ENCODE assay signal across 13 cellular contexts in genomic region chr16:17275076-17275732, GRCh38.
DNase-seq lines count a peak whose midpoint lies in the region; ATAC-seq, FAIRE-seq and TF ChIP-seq lines count a peak whose summit lies in the region.
"Had no signal": no experiment of that assay in that cellular context is flagged by ENCODE, and none has a peak within 500 bp of the region (broad histone marks: within the 10 kb centered on the region; RNA-seq: fewer than 3 reads in every experiment).

No MANE protein-coding gene starts in this region.

- no peaks in the 10 kb centered on the region for H3K79me2 ChIP-seq in HCT116 (ENCODE audit: insufficient read depth, low read length)
- H3K79me2 ChIP-seq in HepG2 (ENCODE audit: insufficient read depth, low read length) = no peaks in the 10 kb centered on the region

- no peaks in the 10 kb centered on the region for H3K9me2 ChIP-seq in HCT116 (ENCODE audit: insufficient read depth)

- H2AFZ ChIP-seq in HCT116 (ENCODE audit: low read depth, low read length, poor library complexity, severe bottlenecking) (no peak overlapping the region), HepG2 (ENCODE audit: low read length) (no peak overlapping the region)

- TF ChIP-seq POLR2A in HCT116 (IDR thresholded peaks at IDR 0.05; ENCODE audit: borderline replicate concordance, extremely low read depth, insufficient read depth, insufficient read length) = no peak
- TF ChIP-seq POLR2A in HepG2 (IDR thresholded peaks at IDR 0.05; ENCODE audit: insufficient read depth in 1 of 2, low read depth in 2 of 2, low read length in 2 of 2) = no peak

- H3K36me3 ChIP-seq in CD8-positive, alpha-beta memory T cell (ENCODE audit: insufficient read depth, low read length) = no peaks in the 10 kb centered on the region
- H3K36me3 ChIP-seq in HCT116 (ENCODE audit: control insufficient read depth in 1 of 2, insufficient read depth in 2 of 2, low read length in 2 of 2) = no peaks in the 10 kb centered on the region
- no peaks in the 10 kb centered on the region for H3K36me3 ChIP-seq in HepG2 (replicated peaks in 1 of 2; ENCODE audit: control insufficient read depth in 1 of 2, insufficient read depth in 2 of 2, low read length in 2 of 2)
- no peaks in the 10 kb centered on the region for H3K36me3 ChIP-seq in brain microvascular endothelial cell (replicated peaks)
- H3K36me3 ChIP-seq: left lung, right atrium auricular region had no signal

- H3K9ac ChIP-seq in HCT116 (ENCODE audit: low read length) (no peak overlapping the region), HepG2 (ENCODE audit: insufficient read depth, low read depth, low read length) (no peak overlapping the region)

- 0% methylated on average over 4 of the region's 4 CpGs for WGBS in HepG2 (ENCODE audit: low lambda C conversion rate)

- no peak overlapping the region for H3K27ac ChIP-seq in CD8-positive, alpha-beta memory T cell (ENCODE audit: low read depth, low read length)
- H3K27ac ChIP-seq in HCT116 (ENCODE audit: low read depth, low read length) = no peak overlapping the region; the same call in none of the 2 replicates
- no peak overlapping the region for H3K27ac ChIP-seq in HepG2 (ENCODE audit: extremely low read length, insufficient read depth, low read length)
- H3K27ac ChIP-seq in brain microvascular endothelial cell = no peak overlapping the region
- H3K27ac ChIP-seq: left lung, right atrium auricular region had no signal

- peaks cover 0 to 3% (median 2%) of the 10 kb centered on the region in 3 donors for H3K36me3 Mint-ChIP-seq in CD8-positive, alpha-beta memory T cell
- no peaks in the 10 kb centered on the region for H3K36me3 Mint-ChIP-seq in activated CD4-positive, alpha-beta memory T cell treated with anti-CD3 and anti-CD28 coated beads for 36 hours

- no peaks in the 10 kb centered on the region for H3K27me3 Mint-ChIP-seq in CD8-positive, alpha-beta memory T cell
- no peaks in the 10 kb centered on the region for H3K27me3 Mint-ChIP-seq in activated CD4-positive, alpha-beta memory T cell treated with anti-CD3 and anti-CD28 coated beads for 36 hours

- CTCF ChIA-PET in CD8-positive, alpha-beta memory T cell (lab: Charles Lee) = interaction anchor here (0.7 kb wide), 1 partner anchor 11 kb away, joined by 3 read pairs; no protein-coding TSS in a partner anchor
- CTCF ChIA-PET in HCT116 (lab: Charles Lee) (no interaction called here), HepG2 (lab: Yijun Ruan, JAX; ENCODE audit: low intra/inter-chr PET ratio, low total read pairs) (no interaction called here)
- CTCF ChIA-PET in activated CD4-positive, alpha-beta memory T cell treated with anti-CD3 and anti-CD28 coated beads for 36 hours (lab: Charles Lee) = interaction anchor here (1.0 kb wide), 1 partner anchor 192 kb away, joined by 3 read pairs; no protein-coding TSS in a partner anchor

- no peak overlapping the region for H3K4me3 ChIP-seq in CD8-positive, alpha-beta memory T cell (ENCODE audit: low read length)
- H3K4me3 ChIP-seq in HCT116 (replicated peaks in 1 of 2; ENCODE audit: low read depth in 1 of 2, low read length in 2 of 2) (peak overlapping the region in 1 of 2 experiments; percentile 24; a peak in 1 of 4 replicates), HepG2 (replicated peaks in 1 of 3; ENCODE audit: insufficient read depth in 1 of 3, low read depth in 2 of 3, low read length in 3 of 3) (no peak overlapping the region), brain microvascular endothelial cell (ENCODE audit: low read depth, low read length) (no peak overlapping the region)
- H3K4me3 ChIP-seq: left lung, right atrium auricular region had no signal

- H3K9me3 Mint-ChIP-seq in CD8-positive, alpha-beta memory T cell = no peaks in the 10 kb centered on the region
- H3K9me3 Mint-ChIP-seq in activated CD4-positive, alpha-beta memory T cell treated with anti-CD3 and anti-CD28 coated beads for 36 hours = no peaks in the 10 kb centered on the region

- peaks cover 39 to 73% (median 66%) of the 10 kb centered on the region in 3 donors for H3K4me1 Mint-ChIP-seq in CD8-positive, alpha-beta memory T cell
- peaks cover 44% of the 10 kb centered on the region for H3K4me1 Mint-ChIP-seq in activated CD4-positive, alpha-beta memory T cell treated with anti-CD3 and anti-CD28 coated beads for 36 hours (ENCODE audit: low read depth)

- H3K4me1 ChIP-seq in CD8-positive, alpha-beta memory T cell (ENCODE audit: insufficient read depth, low read length) = peaks cover 11% of the 10 kb centered on the region
- H3K4me1 ChIP-seq in HCT116 (ENCODE audit: control insufficient read depth in 1 of 2, insufficient read depth in 2 of 2, low read length in 2 of 2) (peaks cover 26 to 40% of the 10 kb centered on the region in 2 experiments), HepG2 (ENCODE audit: insufficient read depth, low read length) (peaks cover 31% of the 10 kb centered on the region)

- no peaks in the 10 kb centered on the region for H3K27me3 ChIP-seq in CD8-positive, alpha-beta memory T cell (ENCODE audit: insufficient read depth, low read length, poor library complexity, severe bottlenecking)
- H3K27me3 ChIP-seq in HCT116 (ENCODE audit: insufficient read depth, low read length) (no peaks in the 10 kb centered on the region), HepG2 (ENCODE audit: control insufficient read depth in 1 of 2, insufficient read depth in 2 of 2, low read length in 2 of 2) (no peaks in the 10 kb centered on the region; a peak in 1 of 5 replicates), brain microvascular endothelial cell (replicated peaks) (no peaks in the 10 kb centered on the region)
- H3K27me3 ChIP-seq: left lung, right atrium auricular region had no signal

- ATAC-seq in HCT116 = peak; percentile 84
- peak; percentile 76 for ATAC-seq in HepG2
- no peak for ATAC-seq in GM18909 (IDR thresholded peaks at IDR 0.05; ENCODE audit: poor library complexity, unreplicated experiment)
- ATAC-seq: left lung had no signal

- H4K20me1 ChIP-seq in HCT116 (ENCODE audit: insufficient read depth) = no peaks in the 10 kb centered on the region
- no peaks in the 10 kb centered on the region for H4K20me1 ChIP-seq in HepG2 (ENCODE audit: insufficient read depth, low read length)

- BruUV-seq in HCT116 (replicated peaks; lab: Mats Ljungman, UMichigan) (TSS peak; percentile 93), HepG2 (replicated peaks; lab: Mats Ljungman, UMichigan) (no TSS peak)

- in situ Hi-C loops in HepG2 (cut with HindIII; ENCODE audit: extremely low pct_ligation_motif_present, low pct_unique_long_range_greater_than_20kb) (loop anchor here (10.0 kb wide), 1 partner anchor 190 kb away; no protein-coding TSS in a partner anchor), brain microvascular endothelial cell (cut with HindIII; ENCODE audit: low pct_ligation_motif_present, low sequenced_read_pairs) (no loop called here)

- peak overlapping the region in 5 of 8 donors; percentile 2 to 86 (median 52) for H3K27ac Mint-ChIP-seq in CD8-positive, alpha-beta memory T cell
- no peak overlapping the region for H3K27ac Mint-ChIP-seq in activated CD4-positive, alpha-beta memory T cell treated with anti-CD3 and anti-CD28 coated beads for 36 hours

- H3K9me3 ChIP-seq in CD8-positive, alpha-beta memory T cell (ENCODE audit: low read length) = no peaks in the 10 kb centered on the region
- H3K9me3 ChIP-seq in HCT116 (ENCODE audit: control insufficient read depth in 1 of 2, insufficient read depth in 1 of 2, low read depth in 1 of 2, low read length in 2 of 2) (no peaks in the 10 kb centered on the region), HepG2 (ENCODE audit: low read length) (no peaks in the 10 kb centered on the region)
- H3K9me3 ChIP-seq: left lung, right atrium auricular region had no signal

- POLR2A ChIA-PET in CD8-positive, alpha-beta memory T cell (lab: Charles Lee) = interaction anchor here (0.6 kb wide), 1 partner anchor 122 kb away, joined by 3 read pairs; no protein-coding TSS in a partner anchor
- POLR2A ChIA-PET in HCT116 (lab: Charles Lee) (no interaction called here), HepG2 (lab: Yijun Ruan, JAX) (no interaction called here)
- POLR2A ChIA-PET in activated CD4-positive, alpha-beta memory T cell treated with anti-CD3 and anti-CD28 coated beads for 36 hours (lab: Charles Lee) = no interaction called here

- no peak for DNase-seq in CD8-positive, alpha-beta memory T cell
- DNase-seq in HCT116 (ENCODE audit: low read depth, low spot score) (peak; percentile 68), HepG2 (ENCODE audit: low spot score) (peak; percentile 85), brain microvascular endothelial cell (no peak), SIG-M5 treated with dmso at 0.1 percent for 504 hours (lab: John Stamatoyannopoulos, UW; ENCODE audit: unreplicated experiment) (no peak), HTR-8/SVneo (ENCODE audit: insufficient read length, low spot score) (no peak)
- DNase-seq in activated CD4-positive, alpha-beta memory T cell treated with anti-CD3 and anti-CD28 coated beads for 36 hours = peak; percentile 33
- DNase-seq: GF-D8, left lung, NCI-H1694, SHP77 treated with DMSO at 0.1 percent for 48 hours had no signal

- no peak overlapping the region for H3K4me3 Mint-ChIP-seq in CD8-positive, alpha-beta memory T cell
- no peak overlapping the region for H3K4me3 Mint-ChIP-seq in activated CD4-positive, alpha-beta memory T cell treated with anti-CD3 and anti-CD28 coated beads for 36 hours

- no peak for TF ChIP-seq CTCF in HCT116 (IDR thresholded peaks at IDR 0.05 in 2 of 3, conservative IDR thresholded peaks at IDR 0.05 in 1 of 3; ENCODE audit: borderline replicate concordance in 1 of 3, insufficient read depth in 1 of 3, low read depth in 2 of 3, low read length in 2 of 3)
- no peak for TF ChIP-seq CTCF in HepG2 (CRISPR knock-in tag; IDR thresholded peaks at IDR 0.05)
- TF ChIP-seq CTCF in brain microvascular endothelial cell (IDR thresholded peaks at IDR 0.05; ENCODE audit: low read depth, low read length, missing control alignments) = no peak

- H3K4me2 ChIP-seq in HCT116 (ENCODE audit: low read length) (peak overlapping the region; percentile 73), HepG2 (ENCODE audit: low read depth, low read length) (peak overlapping the region; percentile 19; the same call in 1 of the 2 replicates)

- TF ChIP-seq RAD21 in HCT116 (IDR thresholded peaks at IDR 0.05; ENCODE audit: low read depth) (peak; percentile 24; the same call in 1 of the 2 replicates), HepG2 (CRISPR knock-in tag; IDR thresholded peaks at IDR 0.05) (no peak)

- FAIRE-seq in HepG2 (lab: Jason Lieb, UNC) = peak; percentile 68
- FAIRE-seq in HTR-8/SVneo (lab: Jason Lieb, UNC) = no peak

- TF ChIP-seq EP300 in HepG2 (IDR thresholded peaks at IDR 0.05; ENCODE audit: low read depth in 2 of 2, low read length in 2 of 2) (peak in 1 of 2 experiments; percentile 45; a peak in 2 of 4 replicates), HepG2 (CRISPR knock-in tag; IDR thresholded peaks at IDR 0.05; ENCODE audit: borderline replicate concordance) (no peak)

- RAD21 ChIA-PET in HCT116 (lab: Charles Lee; ENCODE audit: low non-redundant PET in 1 of 2, low total read pairs in 2 of 2, uncharacterized antibody in 2 of 2, unreplicated experiment in 2 of 2) = no interaction called here

- intact Hi-C loops in HCT116 (cut with micrococcal nuclease) (loop anchor here (5.0 kb wide), 1 partner anchor 192 kb away; no protein-coding TSS in a partner anchor), HepG2 (cut with micrococcal nuclease; ENCODE audit: unreplicated experiment) (no loop called here)
- intact Hi-C loops in activated CD4-positive, alpha-beta memory T cell treated with anti-CD3 and anti-CD28 coated beads for 36 hours (cut with micrococcal nuclease) = no loop called here

TF ChIP-seq in HepG2, 621 proteins besides CTCF, POLR2A, EP300 and RAD21 (continues in another document):
- no peak for TF ChIP-seq ZNF274 (CRISPR knock-in tag; IDR thresholded peaks at IDR 0.05)

Comparison
In these comparisons a context has a peak if more than half of its experiments do, and no peak if none do; other contexts are left out.
1. DNase-seq: peak in HCT116 (single experiment), activated CD4-positive, alpha-beta memory T cell treated with anti-CD3 and anti-CD28 coated beads for 36 hours (single experiment) and HepG2 (single experiment); none in CD8-positive, alpha-beta memory T cell (0 of 5), brain microvascular endothelial cell (single experiment), SIG-M5 treated with dmso at 0.1 percent for 504 hours (single experiment) and HTR-8/SVneo (single experiment).
2. CTCF ChIA-PET loops: an anchor here in CD8-positive, alpha-beta memory T cell (0.7 kb wide) and activated CD4-positive, alpha-beta memory T cell treated with anti-CD3 and anti-CD28 coated beads for 36 hours (1.0 kb wide); none called in HCT116 and HepG2.